ENCODE assay signal across 20 cellular contexts in the genomic region with DNA sequence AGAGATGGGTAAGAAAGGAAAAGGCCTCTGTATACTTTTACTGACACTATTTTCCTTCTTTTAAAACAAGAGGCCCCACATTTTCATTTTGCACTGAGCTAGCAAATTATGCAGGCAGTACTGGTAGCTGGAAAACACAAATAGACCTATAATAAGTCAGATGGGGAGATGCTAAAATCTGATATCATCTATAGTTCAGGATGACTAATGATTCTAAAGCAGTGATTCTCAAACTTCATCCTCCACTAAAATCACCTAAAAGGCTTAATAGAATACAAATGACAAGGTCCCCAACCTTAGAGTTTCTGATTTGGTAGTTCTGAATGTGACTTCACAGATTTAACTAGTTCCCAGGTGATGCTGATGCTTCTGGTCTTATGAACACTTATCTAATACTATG.
DNase-seq lines count a peak whose midpoint lies in the region; ATAC-seq and TF ChIP-seq lines count a peak whose summit lies in the region.
"Had no signal": no experiment of that assay in that cellular context is flagged by ENCODE, and none has a peak within 500 bp of the region (broad histone marks: within the 10 kb centered on the region; RNA-seq: fewer than 3 reads in every experiment).

No MANE protein-coding gene starts in this region.

- H3K27ac ChIP-seq in BLaER1 treated with 17β-estradiol and CSF1 and Interleukin-3, amounts not matched to agents 10 nM and 100 nM: peak overlapping the region in 6 of 11 experiments; percentile 17 to 80 (median 62); a peak in 8 of 22 replicates
- H3K27ac ChIP-seq in PC-3 (ENCODE audit: low read length): peak overlapping the region; percentile 98
- H3K27ac ChIP-seq: C4-2B, GM23248 had no signal

- POLR2A ChIA-PET in PC-3 (lab: Charles Lee; ENCODE audit: unreplicated experiment): no interaction called here

- no peaks in the 10 kb centered on the region for H4K20me1 ChIP-seq in BLaER1 treated with 17β-estradiol and CSF1 and Interleukin-3, amounts not matched to agents 10 nM and 100 nM
- H4K20me1 ChIP-seq in PC-3 (ENCODE audit: low read length): no peaks in the 10 kb centered on the region

- DNase-seq in PC-3 (peak; percentile 25), cerebellum (ENCODE audit: low spot score) (no peak), COR-L47 (lab: John Stamatoyannopoulos, UW) (no peak), kidney glomerular epithelial cell (lab: John Stamatoyannopoulos, UW) (no peak)
- no peak for DNase-seq in stimulated activated naive CD8-positive, alpha-beta T cell treated with anti-CD3 and anti-CD28 coated beads, Interleukin-15, Interleukin-2, amounts not matched to agents 100 U/mL and 50 U/mL, for 24 hours
- DNase-seq: 8988T; ACHN; AML-193; BE2C; CD4-positive, CD25-positive, alpha-beta regulatory T cell; CD8-positive, alpha-beta T cell; DMS 273 treated with DMSO at 0.1 percent for 48 hours; DMS79 treated with DMSO at 0.1 percent for 48 hours; GM23248; H7; HCEC 1CT had no signal

- H3K27me3 ChIP-seq in BLaER1 treated with 17β-estradiol and CSF1 and Interleukin-3, amounts not matched to agents 10 nM and 100 nM: peaks cover 0 to 9% (median 0%) of the 10 kb centered on the region in 11 experiments; a peak in 4 of 22 replicates
- no peaks in the 10 kb centered on the region for H3K27me3 ChIP-seq in PC-3 (ENCODE audit: low read length)
- H3K27me3 ChIP-seq: BE2C had no signal

- TF ChIP-seq CTCF in PC-3 (conservative IDR thresholded peaks at IDR 0.05; ENCODE audit: low read depth, low read length): no peak

- ATAC-seq in PC-3 (no peak), SK-N-SH treated with all-trans-retinoic acid at 6 μM for 48 hours (0 out of 3 replicates have a peak, but pooled peaks have one; percentile 11)
- no peak for ATAC-seq in stimulated activated naive CD8-positive, alpha-beta T cell treated with anti-CD3 and anti-CD28 coated beads, Interleukin-15, Interleukin-2, amounts not matched to agents 100 U/mL and 50 U/mL, for 24 hours
- ATAC-seq: A549; CD8-positive, alpha-beta T cell had no signal

- H3K9me2 ChIP-seq in PC-3 (replicated peaks; ENCODE audit: low read length): no peaks in the 10 kb centered on the region

- H3K4me3 ChIP-seq in BLaER1 treated with 17β-estradiol and CSF1 and Interleukin-3, amounts not matched to agents 10 nM and 100 nM: no peak overlapping the region
- no peak overlapping the region for H3K4me3 ChIP-seq in PC-3 (ENCODE audit: low read length)
- H3K4me3 ChIP-seq: A549, GM23248 had no signal

- CTCF ChIA-PET in PC-3 (lab: Charles Lee): no interaction called here

- H3K4me1 ChIP-seq in BLaER1 treated with 17β-estradiol and CSF1 and Interleukin-3, amounts not matched to agents 10 nM and 100 nM: peaks cover 27 to 66% (median 54%) of the 10 kb centered on the region in 10 experiments
- peaks cover 69% of the 10 kb centered on the region for H3K4me1 ChIP-seq in PC-3 (ENCODE audit: insufficient read depth, low read length)
- H3K4me1 ChIP-seq: BE2C had no signal

- no TSS peak for BruUV-seq in PC-3 (replicated peaks; lab: Mats Ljungman, UMichigan)

- no peaks in the 10 kb centered on the region for H3K9me3 ChIP-seq in BLaER1 treated with 17β-estradiol and CSF1 and Interleukin-3, amounts not matched to agents 10 nM and 100 nM (replicated peaks in 1 of 11)
- no peaks in the 10 kb centered on the region for H3K9me3 ChIP-seq in PC-3 (ENCODE audit: low read length)
- H3K9me3 ChIP-seq: A549, BE2C had no signal

- H2AFZ ChIP-seq in PC-3 (ENCODE audit: low read length): no peak overlapping the region
- H2AFZ ChIP-seq: GM23248 had no signal

- intact Hi-C loops in PC-3 (cut with micrococcal nuclease): no loop called here

- H3F3A ChIP-seq in PC-3 (ENCODE audit: low read length, unreplicated experiment): peaks cover 7% of the 10 kb centered on the region

- 0 out of 22 replicates have a peak overlapping the region, but pooled peaks of 1 of the 11 experiments have one; percentile 35 for H3K9ac ChIP-seq in BLaER1 treated with 17β-estradiol and CSF1 and Interleukin-3, amounts not matched to agents 10 nM and 100 nM
- peak overlapping the region; percentile 80; the same call in 1 of the 2 replicates for H3K9ac ChIP-seq in PC-3 (ENCODE audit: low read length)
- H3K9ac ChIP-seq: GM23248 had no signal

- H3K79me2 ChIP-seq in PC-3 (ENCODE audit: low read length): peaks cover 3% of the 10 kb centered on the region; the same call in 1 of the 2 replicates

- no peaks in the 10 kb centered on the region for H3K36me3 ChIP-seq in BLaER1 treated with 17β-estradiol and CSF1 and Interleukin-3, amounts not matched to agents 10 nM and 100 nM
- H3K36me3 ChIP-seq in PC-3 (ENCODE audit: low read depth, low read length): 0 out of 2 replicates have a peak, but pooled peaks cover 2% of the 10 kb centered on the region
- H3K36me3 ChIP-seq: BE2C had no signal

- peak overlapping the region in 9 of 11 experiments; percentile 39 to 79 (median 71); a peak in 18 of 22 replicates for H3K4me2 ChIP-seq in BLaER1 treated with 17β-estradiol and CSF1 and Interleukin-3, amounts not matched to agents 10 nM and 100 nM
- no peak overlapping the region for H3K4me2 ChIP-seq in PC-3 (ENCODE audit: low read length)
- H3K4me2 ChIP-seq: A549 had no signal

TF ChIP-seq in SK-N-SH treated with all-trans-retinoic acid at 6 μM for 48 hours, 23 proteins besides CTCF, POLR2A, EP300 and RAD21:
- TF ChIP-seq, protein P1, sequence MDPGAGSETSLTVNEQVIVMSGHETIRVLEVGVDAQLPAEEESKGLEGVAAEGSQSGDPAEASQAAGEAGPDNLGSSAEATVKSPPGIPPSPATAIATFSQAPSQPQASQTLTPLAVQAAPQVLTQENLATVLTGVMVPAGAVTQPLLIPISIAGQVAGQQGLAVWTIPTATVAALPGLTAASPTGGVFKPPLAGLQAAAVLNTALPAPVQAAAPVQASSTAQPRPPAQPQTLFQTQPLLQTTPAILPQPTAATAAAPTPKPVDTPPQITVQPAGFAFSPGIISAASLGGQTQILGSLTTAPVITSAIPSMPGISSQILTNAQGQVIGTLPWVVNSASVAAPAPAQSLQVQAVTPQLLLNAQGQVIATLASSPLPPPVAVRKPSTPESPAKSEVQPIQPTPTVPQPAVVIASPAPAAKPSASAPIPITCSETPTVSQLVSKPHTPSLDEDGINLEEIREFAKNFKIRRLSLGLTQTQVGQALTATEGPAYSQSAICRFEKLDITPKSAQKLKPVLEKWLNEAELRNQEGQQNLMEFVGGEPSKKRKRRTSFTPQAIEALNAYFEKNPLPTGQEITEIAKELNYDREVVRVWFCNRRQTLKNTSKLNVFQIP (CRISPR knock-in tag; IDR thresholded peaks at IDR 0.05; ENCODE audit: borderline replicate concordance, low read depth): no peak
- TF ChIP-seq OSR1 (CRISPR knock-in tag; IDR thresholded peaks at IDR 0.05): no peak
